Comparison of ENCODE assay signal across 13 cellular contexts in genomic region chr14:90091393-90091792, GRCh38. TPM values are rescaled to one million over a fixed set of nuclear protein-coding genes. Genes with fewer than 3 reads are reported as not detected.
DNase-seq lines count a peak whose midpoint lies in the region; ATAC-seq and TF ChIP-seq lines count a peak whose summit lies in the region.
"Had no signal": no experiment of that assay in that cellular context is flagged by ENCODE, and none has a peak within 500 bp of the region (broad histone marks: within the 10 kb centered on the region; RNA-seq: fewer than 3 reads in every experiment).

No MANE protein-coding gene starts in this region.

- no peaks in the 10 kb centered on the region for H3K4me1 ChIP-seq in upper lobe of right lung

- no peaks in the 10 kb centered on the region for H3K36me3 Mint-ChIP-seq in stimulated activated naive B cell treated with anti-CD40 and anti-IgM and Interleukin-4, amounts not matched to agents 10 μg/mL and 1 μg/mL and 100 μg/mL, for 72 hours

- no peaks in the 10 kb centered on the region for H3K4me1 Mint-ChIP-seq in stimulated activated naive B cell treated with anti-CD40 and anti-IgM and Interleukin-4, amounts not matched to agents 10 μg/mL and 1 μg/mL and 100 μg/mL, for 72 hours

- H3K27ac ChIP-seq in upper lobe of right lung, result no peak overlapping the region
- H3K27ac ChIP-seq: skin epidermis had no signal

- no peak overlapping the region for H3K27ac Mint-ChIP-seq in stimulated activated naive B cell treated with anti-CD40 and anti-IgM and Interleukin-4, amounts not matched to agents 10 μg/mL and 1 μg/mL and 100 μg/mL, for 72 hours
- H3K27ac Mint-ChIP-seq: activated T-helper 17 cell treated with anti-CD3 and anti-CD28 coated beads, Interleukin-2, amount 50 U/mL, for 72 hours had no signal

- DNase-seq in Right ventricle myocardium superior (no peak), cardiac septum (ENCODE audit: low spot score) (no peak), glomerular visceral epithelial cell (ENCODE audit: extremely low spot score) (peak; percentile 58), sciatic nerve (ENCODE audit: low spot score) (no peak), upper lobe of right lung (no peak)
- no peak for DNase-seq in activated CD4-positive, alpha-beta T cell treated with anti-CD3 and anti-CD28 coated beads, Interleukin-2, amount 50 U/mL, for 1 hour
- DNase-seq in stimulated activated naive B cell treated with anti-CD40 and anti-IgM and Interleukin-4, amounts not matched to agents 10 μg/mL and 1 μg/mL and 100 μg/mL, for 72 hours, result no peak
- DNase-seq: activated CD4-positive, alpha-beta T cell treated with anti-CD3 and anti-CD28 coated beads for 1 hour; NCI-H510A; stimulated activated CD8-positive, alpha-beta memory T cell treated with anti-CD3 and anti-CD28 coated beads, Interleukin-4, amount 100 ng/mL, for 48 hours had no signal

- ATAC-seq in Right ventricle myocardium superior (ENCODE audit: poor library complexity), result peak; percentile 68
- ATAC-seq in SK-N-SH treated with all-trans-retinoic acid at 6 μM for 48 hours, result peak; percentile 77
- no peak for ATAC-seq in sciatic nerve
- no peak for ATAC-seq in stimulated activated naive B cell treated with anti-CD40 and anti-IgM and Interleukin-4, amounts not matched to agents 10 μg/mL and 1 μg/mL and 100 μg/mL, for 72 hours (replicated peaks)
- ATAC-seq in upper lobe of right lung, result no peak
- ATAC-seq: activated T-helper 17 cell treated with anti-CD3 and anti-CD28 coated beads, Interleukin-2, amount 50 U/mL, for 72 hours had no signal

- no peak overlapping the region for H3K4me3 Mint-ChIP-seq in stimulated activated naive B cell treated with anti-CD40 and anti-IgM and Interleukin-4, amounts not matched to agents 10 μg/mL and 1 μg/mL and 100 μg/mL, for 72 hours
- H3K4me3 Mint-ChIP-seq: activated T-helper 17 cell treated with anti-CD3 and anti-CD28 coated beads, Interleukin-2, amount 50 U/mL, for 72 hours had no signal

- H3K4me3 ChIP-seq in upper lobe of right lung, result no peak overlapping the region
- H3K4me3 ChIP-seq: skin epidermis had no signal

- H3K27me3 Mint-ChIP-seq in stimulated activated naive B cell treated with anti-CD40 and anti-IgM and Interleukin-4, amounts not matched to agents 10 μg/mL and 1 μg/mL and 100 μg/mL, for 72 hours, result peaks cover 24 to 33% of the 10 kb centered on the region in 2 donors

- intact Hi-C loops in Right ventricle myocardium superior (cut with DNase I) (no loop called here), cardiac septum (cut with DNase I) (no loop called here), sciatic nerve (cut with DNase I) (no loop called here), upper lobe of right lung (cut with DNase I) (no loop called here)

- H3K36me3 ChIP-seq in upper lobe of right lung, result no peaks in the 10 kb centered on the region

- peaks cover 0 to 7% of the 10 kb centered on the region in 2 donors for H3K9me3 Mint-ChIP-seq in stimulated activated naive B cell treated with anti-CD40 and anti-IgM and Interleukin-4, amounts not matched to agents 10 μg/mL and 1 μg/mL and 100 μg/mL, for 72 hours
- H3K9me3 Mint-ChIP-seq: activated T-helper 17 cell treated with anti-CD3 and anti-CD28 coated beads, Interleukin-2, amount 50 U/mL, for 72 hours had no signal

- H3K27me3 ChIP-seq in upper lobe of right lung, result peaks cover 3% of the 10 kb centered on the region

- no peak for TF ChIP-seq CTCF in upper lobe of right lung (IDR thresholded peaks at IDR 0.05)

- H3K9me3 ChIP-seq in upper lobe of right lung, result no peaks in the 10 kb centered on the region

TF ChIP-seq in SK-N-SH treated with all-trans-retinoic acid at 6 μM for 48 hours, 23 proteins besides CTCF, POLR2A, EP300 and RAD21 (continues in another document):
- TF ChIP-seq ZNF70 (CRISPR knock-in tag; IDR thresholded peaks at IDR 0.05), result no peak
- 0 out of 2 replicates have a peak, but pooled peaks have one; percentile 12 for TF ChIP-seq ARNTL (CRISPR knock-in tag; IDR thresholded peaks at IDR 0.05; ENCODE audit: borderline replicate concordance, low read depth)
- no peak for TF ChIP-seq ESRRG (CRISPR knock-in tag; IDR thresholded peaks at IDR 0.05)
- TF ChIP-seq SNAI2 (CRISPR knock-in tag; IDR thresholded peaks at IDR 0.05), result no peak
- 0 out of 2 replicates have a peak, but pooled peaks have one; percentile 69 for TF ChIP-seq CREB5 (CRISPR knock-in tag; IDR thresholded peaks at IDR 0.05; ENCODE audit: low read depth)
- TF ChIP-seq TOX (CRISPR knock-in tag; IDR thresholded peaks at IDR 0.05; ENCODE audit: borderline replicate concordance), result no peak
- peak; percentile 98 for TF ChIP-seq ISL1 (CRISPR knock-in tag; IDR thresholded peaks at IDR 0.05)
- no peak; the same call in 1 of the 2 replicates for TF ChIP-seq PATZ1 (CRISPR knock-in tag; IDR thresholded peaks at IDR 0.05; ENCODE audit: borderline replicate concordance)
- peak; percentile 79; the same call in 1 of the 2 replicates for TF ChIP-seq CSDC2 (CRISPR knock-in tag; IDR thresholded peaks at IDR 0.05)
- peak; percentile 13; the same call in 1 of the 2 replicates for TF ChIP-seq ZNF8 (CRISPR knock-in tag; IDR thresholded peaks at IDR 0.05)
- TF ChIP-seq ZNF565 (CRISPR knock-in tag; conservative IDR thresholded peaks at IDR 0.05; ENCODE audit: low read depth), result no peak
- TF ChIP-seq PPARA (CRISPR knock-in tag; IDR thresholded peaks at IDR 0.05; ENCODE audit: borderline replicate concordance), result no peak
- TF ChIP-seq ZFP30 (CRISPR knock-in tag; IDR thresholded peaks at IDR 0.05), result no peak
- no peak for TF ChIP-seq POU6F1 (CRISPR knock-in tag; IDR thresholded peaks at IDR 0.05; ENCODE audit: borderline replicate concordance, low read depth)
- TF ChIP-seq RARB (CRISPR knock-in tag; IDR thresholded peaks at IDR 0.05), result no peak
- TF ChIP-seq TSHZ2 (CRISPR knock-in tag; IDR thresholded peaks at IDR 0.05), result peak; percentile 92
- no peak for TF ChIP-seq ZC3H10 (CRISPR knock-in tag; IDR thresholded peaks at IDR 0.05)

RNA-seq across cellular contexts. Expression of gene KCNK13, which starts 29.6 kb away (rescaled TPM):
- total RNA-seq in Right ventricle myocardium superior, result 4.7 TPM
- total RNA-seq in cardiac septum, result 0.62 TPM
- 0.53 TPM for total RNA-seq in sciatic nerve
- total RNA-seq in upper lobe of right lung, result 0.81 TPM

Comparison
In these comparisons a context has a peak if more than half of its experiments do, and no peak if none do; other contexts are left out.
1. ATAC-seq: peak in Right ventricle myocardium superior (single experiment) and SK-N-SH treated with all-trans-retinoic acid at 6 μM for 48 hours (single experiment); none in sciatic nerve (single experiment), stimulated activated naive B cell treated with anti-CD40 and anti-IgM and Interleukin-4, amounts not matched to agents 10 μg/mL and 1 μg/mL and 100 μg/mL, for 72 hours (0 of 2) and upper lobe of right lung (single experiment).